In genomic region chr12:62677355-62677754, GRCh38 we compare ENCODE assay signal across 5 cellular contexts.
"Had no signal": no experiment of that assay in that cellular context is flagged by ENCODE, and none has a peak within 500 bp of the region (broad histone marks: within the 10 kb centered on the region; RNA-seq: fewer than 3 reads in every experiment).

No MANE protein-coding gene starts in this region.

- H3K27ac Mint-ChIP-seq: GM23338, H9, IgD-negative memory B cell had no signal

- H3K4me2 ChIP-seq: GM23338 had no signal

- DNase-seq: H9, HCEC 1CT had no signal

- ATAC-seq: GM23338 had no signal

- H3K27ac ChIP-seq: HL-60 had no signal

- H2AFZ ChIP-seq: GM23338 had no signal

- H3K36me3 Mint-ChIP-seq: IgD-negative memory B cell had no signal

- H3K4me3 Mint-ChIP-seq: GM23338, H9 had no signal

- H3K4me3 ChIP-seq: GM23338 had no signal
